1 cellular context compared by ENCODE assay signal in the genomic region with DNA sequence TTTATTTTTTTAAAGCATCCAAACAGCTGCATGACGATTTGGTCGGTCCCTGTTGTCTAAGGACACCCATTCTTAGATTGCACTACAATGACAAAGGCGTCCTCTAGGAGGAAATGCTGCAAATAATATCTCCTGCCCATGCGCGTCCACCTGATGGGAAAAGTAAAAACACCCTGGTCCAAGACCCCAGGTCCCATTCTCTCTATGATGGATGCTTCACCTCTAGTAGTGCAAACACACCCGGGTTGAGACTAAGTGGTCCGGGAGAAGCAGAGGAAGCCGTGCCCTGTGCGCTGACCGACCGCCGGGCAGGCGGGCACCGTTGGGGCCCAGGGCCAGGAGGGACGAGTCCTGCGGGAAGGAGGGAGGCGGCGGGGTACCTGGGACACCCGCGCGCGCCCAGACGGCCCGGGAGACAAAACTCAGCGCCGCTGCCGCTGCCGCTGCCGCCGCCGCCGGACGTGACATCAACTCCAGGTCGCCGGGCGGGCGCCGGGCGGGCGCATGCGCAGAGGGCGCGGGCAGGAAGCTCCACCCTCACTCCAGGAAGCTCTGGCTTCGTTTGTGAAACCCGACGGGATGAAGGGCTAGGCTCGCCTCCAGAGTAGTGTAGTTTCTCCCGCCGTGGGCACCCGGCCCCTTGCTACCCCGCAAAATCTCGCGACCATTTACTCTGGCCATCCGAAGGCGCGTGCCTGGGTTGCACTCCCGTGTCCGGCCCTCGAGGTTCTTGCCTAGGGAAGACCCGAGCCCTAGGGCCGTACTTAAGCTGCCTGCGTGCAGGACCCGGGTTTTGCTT.
TF ChIP-seq lines count a peak whose summit lies in the region.

A gene (minus strand): TSS at position 462 of the 799 bp plus-strand sequence. CDS start 1,639 bp downstream, outside the sequence.

TF ChIP-seq in K562, 482 proteins besides CTCF, POLR2A, EP300 and RAD21 (continued from another document and continues in another):
- TF ChIP-seq, protein P1, sequence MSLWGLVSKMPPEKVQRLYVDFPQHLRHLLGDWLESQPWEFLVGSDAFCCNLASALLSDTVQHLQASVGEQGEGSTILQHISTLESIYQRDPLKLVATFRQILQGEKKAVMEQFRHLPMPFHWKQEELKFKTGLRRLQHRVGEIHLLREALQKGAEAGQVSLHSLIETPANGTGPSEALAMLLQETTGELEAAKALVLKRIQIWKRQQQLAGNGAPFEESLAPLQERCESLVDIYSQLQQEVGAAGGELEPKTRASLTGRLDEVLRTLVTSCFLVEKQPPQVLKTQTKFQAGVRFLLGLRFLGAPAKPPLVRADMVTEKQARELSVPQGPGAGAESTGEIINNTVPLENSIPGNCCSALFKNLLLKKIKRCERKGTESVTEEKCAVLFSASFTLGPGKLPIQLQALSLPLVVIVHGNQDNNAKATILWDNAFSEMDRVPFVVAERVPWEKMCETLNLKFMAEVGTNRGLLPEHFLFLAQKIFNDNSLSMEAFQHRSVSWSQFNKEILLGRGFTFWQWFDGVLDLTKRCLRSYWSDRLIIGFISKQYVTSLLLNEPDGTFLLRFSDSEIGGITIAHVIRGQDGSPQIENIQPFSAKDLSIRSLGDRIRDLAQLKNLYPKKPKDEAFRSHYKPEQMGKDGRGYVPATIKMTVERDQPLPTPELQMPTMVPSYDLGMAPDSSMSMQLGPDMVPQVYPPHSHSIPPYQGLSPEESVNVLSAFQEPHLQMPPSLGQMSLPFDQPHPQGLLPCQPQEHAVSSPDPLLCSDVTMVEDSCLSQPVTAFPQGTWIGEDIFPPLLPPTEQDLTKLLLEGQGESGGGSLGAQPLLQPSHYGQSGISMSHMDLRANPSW (CRISPR knock-in tag; IDR thresholded peaks at IDR 0.05), result no peak
- TF ChIP-seq, protein P2, sequence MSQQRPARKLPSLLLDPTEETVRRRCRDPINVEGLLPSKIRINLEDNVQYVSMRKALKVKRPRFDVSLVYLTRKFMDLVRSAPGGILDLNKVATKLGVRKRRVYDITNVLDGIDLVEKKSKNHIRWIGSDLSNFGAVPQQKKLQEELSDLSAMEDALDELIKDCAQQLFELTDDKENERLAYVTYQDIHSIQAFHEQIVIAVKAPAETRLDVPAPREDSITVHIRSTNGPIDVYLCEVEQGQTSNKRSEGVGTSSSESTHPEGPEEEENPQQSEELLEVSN (IDR thresholded peaks at IDR 0.05; ENCODE audit: borderline replicate concordance in 1 of 2, extremely low read depth in 1 of 2, insufficient read depth in 1 of 2, insufficient read length in 1 of 2, low read depth in 1 of 2, low read length in 1 of 2, poor library complexity in 1 of 2, severe bottlenecking in 1 of 2), result peak; percentile 82 to 90
- TF ChIP-seq SNIP1 (IDR thresholded peaks at IDR 0.05; ENCODE audit: low read depth) (peak; percentile 72; the same call in 1 of the 2 replicates), SMARCE1 (IDR thresholded peaks at IDR 0.05) (peak; percentile 13; the same call in 1 of the 2 replicates), CREB1 (IDR thresholded peaks at IDR 0.05) (peak; percentile 88), CREB1 (CRISPR knock-in tag; IDR thresholded peaks at IDR 0.05) (peak; percentile 78), FOXK2 (conservative IDR thresholded peaks at IDR 0.05 in 1 of 2, IDR thresholded peaks at IDR 0.05 in 1 of 2; ENCODE audit: low read depth in 2 of 2) (peak; percentile 73 to 82; a peak in 3 of 4 replicates), TAF1 (IDR thresholded peaks at IDR 0.05; ENCODE audit: control insufficient read depth, extremely low read depth, insufficient read depth, low read length, severe bottlenecking) (peak; percentile 83), SRF (CRISPR knock-in tag; IDR thresholded peaks at IDR 0.05) (peak in 1 of 2 experiments; percentile 45; a peak in 1 of 4 replicates), PRPF4 (IDR thresholded peaks at IDR 0.05; ENCODE audit: insufficient read depth, low read depth, low read length, poor library complexity, severe bottlenecking) (no peak), HDAC2 (IDR thresholded peaks at IDR 0.05) (peak; percentile 32), C11orf30 (IDR thresholded peaks at IDR 0.05; ENCODE audit: low read depth) (peak; percentile 61), RBFOX2 (IDR thresholded peaks at IDR 0.05; ENCODE audit: low read depth, low read length) (peak; percentile 96), ZNF324 (CRISPR knock-in tag; IDR thresholded peaks at IDR 0.05) (peak; percentile 46; the same call in 1 of the 2 replicates), NFATC3 (IDR thresholded peaks at IDR 0.05) (peak; percentile 47; the same call in 1 of the 2 replicates), HIVEP1 (CRISPR knock-in tag; IDR thresholded peaks at IDR 0.05) (peak; percentile 33; the same call in 1 of the 2 replicates), KLF6 (CRISPR knock-in tag; IDR thresholded peaks at IDR 0.05; ENCODE audit: borderline replicate concordance) (no peak), CAMTA2 (CRISPR knock-in tag; conservative IDR thresholded peaks at IDR 0.05) (no peak), TAF9B (IDR thresholded peaks at IDR 0.05; ENCODE audit: partially characterized antibody) (peak; percentile 42), ZNF57 (CRISPR knock-in tag; IDR thresholded peaks at IDR 0.05) (no peak), SUPT5H (IDR thresholded peaks at IDR 0.05) (peak; percentile 90), PTBP1 (IDR thresholded peaks at IDR 0.05; ENCODE audit: low read depth, low read length) (no peak), ETS2 (tag; IDR thresholded peaks at IDR 0.05; ENCODE audit: borderline replicate concordance, poor library complexity, severe bottlenecking) (no peak), KLF16 (IDR thresholded peaks at IDR 0.05) (no peak), CBFA2T3 (IDR thresholded peaks at IDR 0.05) (peak; percentile 8; the same call in 1 of the 2 replicates), ZNF384 (IDR thresholded peaks at IDR 0.05; ENCODE audit: low read depth, low read length) (0 out of 2 replicates have a peak, but pooled peaks have one; percentile 29), NFRKB (IDR thresholded peaks at IDR 0.05; ENCODE audit: low read depth) (peak; percentile 60), NCOR1 (IDR thresholded peaks at IDR 0.05) (peak; percentile 27; the same call in 1 of the 2 replicates), ARHGAP35 (IDR thresholded peaks at IDR 0.05; ENCODE audit: partially characterized antibody) (no peak)
- TF ChIP-seq, protein P3, sequence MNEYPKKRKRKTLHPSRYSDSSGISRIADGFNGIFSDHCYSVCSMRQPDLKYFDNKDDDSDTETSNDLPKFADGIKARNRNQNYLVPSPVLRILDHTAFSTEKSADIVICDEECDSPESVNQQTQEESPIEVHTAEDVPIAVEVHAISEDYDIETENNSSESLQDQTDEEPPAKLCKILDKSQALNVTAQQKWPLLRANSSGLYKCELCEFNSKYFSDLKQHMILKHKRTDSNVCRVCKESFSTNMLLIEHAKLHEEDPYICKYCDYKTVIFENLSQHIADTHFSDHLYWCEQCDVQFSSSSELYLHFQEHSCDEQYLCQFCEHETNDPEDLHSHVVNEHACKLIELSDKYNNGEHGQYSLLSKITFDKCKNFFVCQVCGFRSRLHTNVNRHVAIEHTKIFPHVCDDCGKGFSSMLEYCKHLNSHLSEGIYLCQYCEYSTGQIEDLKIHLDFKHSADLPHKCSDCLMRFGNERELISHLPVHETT (CRISPR knock-in tag; conservative IDR thresholded peaks at IDR 0.05 in 1 of 2, IDR thresholded peaks at IDR 0.05 in 1 of 2), result peak in 1 of 2 experiments; percentile 61; a peak in 2 of 4 replicates
- TF ChIP-seq, protein P4, sequence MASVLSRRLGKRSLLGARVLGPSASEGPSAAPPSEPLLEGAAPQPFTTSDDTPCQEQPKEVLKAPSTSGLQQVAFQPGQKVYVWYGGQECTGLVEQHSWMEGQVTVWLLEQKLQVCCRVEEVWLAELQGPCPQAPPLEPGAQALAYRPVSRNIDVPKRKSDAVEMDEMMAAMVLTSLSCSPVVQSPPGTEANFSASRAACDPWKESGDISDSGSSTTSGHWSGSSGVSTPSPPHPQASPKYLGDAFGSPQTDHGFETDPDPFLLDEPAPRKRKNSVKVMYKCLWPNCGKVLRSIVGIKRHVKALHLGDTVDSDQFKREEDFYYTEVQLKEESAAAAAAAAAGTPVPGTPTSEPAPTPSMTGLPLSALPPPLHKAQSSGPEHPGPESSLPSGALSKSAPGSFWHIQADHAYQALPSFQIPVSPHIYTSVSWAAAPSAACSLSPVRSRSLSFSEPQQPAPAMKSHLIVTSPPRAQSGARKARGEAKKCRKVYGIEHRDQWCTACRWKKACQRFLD (CRISPR knock-in tag; IDR thresholded peaks at IDR 0.05), result no peak
- TF ChIP-seq, protein P5, sequence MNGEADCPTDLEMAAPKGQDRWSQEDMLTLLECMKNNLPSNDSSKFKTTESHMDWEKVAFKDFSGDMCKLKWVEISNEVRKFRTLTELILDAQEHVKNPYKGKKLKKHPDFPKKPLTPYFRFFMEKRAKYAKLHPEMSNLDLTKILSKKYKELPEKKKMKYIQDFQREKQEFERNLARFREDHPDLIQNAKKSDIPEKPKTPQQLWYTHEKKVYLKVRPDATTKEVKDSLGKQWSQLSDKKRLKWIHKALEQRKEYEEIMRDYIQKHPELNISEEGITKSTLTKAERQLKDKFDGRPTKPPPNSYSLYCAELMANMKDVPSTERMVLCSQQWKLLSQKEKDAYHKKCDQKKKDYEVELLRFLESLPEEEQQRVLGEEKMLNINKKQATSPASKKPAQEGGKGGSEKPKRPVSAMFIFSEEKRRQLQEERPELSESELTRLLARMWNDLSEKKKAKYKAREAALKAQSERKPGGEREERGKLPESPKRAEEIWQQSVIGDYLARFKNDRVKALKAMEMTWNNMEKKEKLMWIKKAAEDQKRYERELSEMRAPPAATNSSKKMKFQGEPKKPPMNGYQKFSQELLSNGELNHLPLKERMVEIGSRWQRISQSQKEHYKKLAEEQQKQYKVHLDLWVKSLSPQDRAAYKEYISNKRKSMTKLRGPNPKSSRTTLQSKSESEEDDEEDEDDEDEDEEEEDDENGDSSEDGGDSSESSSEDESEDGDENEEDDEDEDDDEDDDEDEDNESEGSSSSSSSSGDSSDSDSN (IDR thresholded peaks at IDR 0.05; ENCODE audit: borderline replicate concordance in 1 of 2, low read depth in 2 of 2, low read length in 2 of 2), result peak in 1 of 2 experiments; percentile 45; a peak in 2 of 4 replicates
- TF ChIP-seq, protein P6, sequence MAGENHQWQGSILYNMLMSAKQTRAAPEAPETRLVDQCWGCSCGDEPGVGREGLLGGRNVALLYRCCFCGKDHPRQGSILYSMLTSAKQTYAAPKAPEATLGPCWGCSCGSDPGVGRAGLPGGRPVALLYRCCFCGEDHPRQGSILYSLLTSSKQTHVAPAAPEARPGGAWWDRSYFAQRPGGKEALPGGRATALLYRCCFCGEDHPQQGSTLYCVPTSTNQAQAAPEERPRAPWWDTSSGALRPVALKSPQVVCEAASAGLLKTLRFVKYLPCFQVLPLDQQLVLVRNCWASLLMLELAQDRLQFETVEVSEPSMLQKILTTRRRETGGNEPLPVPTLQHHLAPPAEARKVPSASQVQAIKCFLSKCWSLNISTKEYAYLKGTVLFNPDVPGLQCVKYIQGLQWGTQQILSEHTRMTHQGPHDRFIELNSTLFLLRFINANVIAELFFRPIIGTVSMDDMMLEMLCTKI (IDR thresholded peaks at IDR 0.05; ENCODE audit: partially characterized antibody), result no peak
- TF ChIP-seq, protein P7, sequence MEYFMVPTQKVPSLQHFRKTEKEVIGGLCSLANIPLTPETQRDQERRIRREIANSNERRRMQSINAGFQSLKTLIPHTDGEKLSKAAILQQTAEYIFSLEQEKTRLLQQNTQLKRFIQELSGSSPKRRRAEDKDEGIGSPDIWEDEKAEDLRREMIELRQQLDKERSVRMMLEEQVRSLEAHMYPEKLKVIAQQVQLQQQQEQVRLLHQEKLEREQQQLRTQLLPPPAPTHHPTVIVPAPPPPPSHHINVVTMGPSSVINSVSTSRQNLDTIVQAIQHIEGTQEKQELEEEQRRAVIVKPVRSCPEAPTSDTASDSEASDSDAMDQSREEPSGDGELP (CRISPR knock-in tag; IDR thresholded peaks at IDR 0.05; ENCODE audit: borderline replicate concordance), result peak; percentile 72; the same call in 1 of the 2 replicates
- TF ChIP-seq, protein P8, sequence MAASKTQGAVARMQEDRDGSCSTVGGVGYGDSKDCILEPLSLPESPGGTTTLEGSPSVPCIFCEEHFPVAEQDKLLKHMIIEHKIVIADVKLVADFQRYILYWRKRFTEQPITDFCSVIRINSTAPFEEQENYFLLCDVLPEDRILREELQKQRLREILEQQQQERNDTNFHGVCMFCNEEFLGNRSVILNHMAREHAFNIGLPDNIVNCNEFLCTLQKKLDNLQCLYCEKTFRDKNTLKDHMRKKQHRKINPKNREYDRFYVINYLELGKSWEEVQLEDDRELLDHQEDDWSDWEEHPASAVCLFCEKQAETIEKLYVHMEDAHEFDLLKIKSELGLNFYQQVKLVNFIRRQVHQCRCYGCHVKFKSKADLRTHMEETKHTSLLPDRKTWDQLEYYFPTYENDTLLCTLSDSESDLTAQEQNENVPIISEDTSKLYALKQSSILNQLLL (CRISPR knock-in tag; IDR thresholded peaks at IDR 0.05; ENCODE audit: borderline replicate concordance), result no peak
- TF ChIP-seq, protein P9, sequence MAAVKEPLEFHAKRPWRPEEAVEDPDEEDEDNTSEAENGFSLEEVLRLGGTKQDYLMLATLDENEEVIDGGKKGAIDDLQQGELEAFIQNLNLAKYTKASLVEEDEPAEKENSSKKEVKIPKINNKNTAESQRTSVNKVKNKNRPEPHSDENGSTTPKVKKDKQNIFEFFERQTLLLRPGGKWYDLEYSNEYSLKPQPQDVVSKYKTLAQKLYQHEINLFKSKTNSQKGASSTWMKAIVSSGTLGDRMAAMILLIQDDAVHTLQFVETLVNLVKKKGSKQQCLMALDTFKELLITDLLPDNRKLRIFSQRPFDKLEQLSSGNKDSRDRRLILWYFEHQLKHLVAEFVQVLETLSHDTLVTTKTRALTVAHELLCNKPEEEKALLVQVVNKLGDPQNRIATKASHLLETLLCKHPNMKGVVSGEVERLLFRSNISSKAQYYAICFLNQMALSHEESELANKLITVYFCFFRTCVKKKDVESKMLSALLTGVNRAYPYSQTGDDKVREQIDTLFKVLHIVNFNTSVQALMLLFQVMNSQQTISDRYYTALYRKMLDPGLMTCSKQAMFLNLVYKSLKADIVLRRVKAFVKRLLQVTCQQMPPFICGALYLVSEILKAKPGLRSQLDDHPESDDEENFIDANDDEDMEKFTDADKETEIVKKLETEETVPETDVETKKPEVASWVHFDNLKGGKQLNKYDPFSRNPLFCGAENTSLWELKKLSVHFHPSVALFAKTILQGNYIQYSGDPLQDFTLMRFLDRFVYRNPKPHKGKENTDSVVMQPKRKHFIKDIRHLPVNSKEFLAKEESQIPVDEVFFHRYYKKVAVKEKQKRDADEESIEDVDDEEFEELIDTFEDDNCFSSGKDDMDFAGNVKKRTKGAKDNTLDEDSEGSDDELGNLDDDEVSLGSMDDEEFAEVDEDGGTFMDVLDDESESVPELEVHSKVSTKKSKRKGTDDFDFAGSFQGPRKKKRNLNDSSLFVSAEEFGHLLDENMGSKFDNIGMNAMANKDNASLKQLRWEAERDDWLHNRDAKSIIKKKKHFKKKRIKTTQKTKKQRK (IDR thresholded peaks at IDR 0.05; ENCODE audit: borderline replicate concordance, low read depth, low read length), result no peak
- TF ChIP-seq, protein P10, sequence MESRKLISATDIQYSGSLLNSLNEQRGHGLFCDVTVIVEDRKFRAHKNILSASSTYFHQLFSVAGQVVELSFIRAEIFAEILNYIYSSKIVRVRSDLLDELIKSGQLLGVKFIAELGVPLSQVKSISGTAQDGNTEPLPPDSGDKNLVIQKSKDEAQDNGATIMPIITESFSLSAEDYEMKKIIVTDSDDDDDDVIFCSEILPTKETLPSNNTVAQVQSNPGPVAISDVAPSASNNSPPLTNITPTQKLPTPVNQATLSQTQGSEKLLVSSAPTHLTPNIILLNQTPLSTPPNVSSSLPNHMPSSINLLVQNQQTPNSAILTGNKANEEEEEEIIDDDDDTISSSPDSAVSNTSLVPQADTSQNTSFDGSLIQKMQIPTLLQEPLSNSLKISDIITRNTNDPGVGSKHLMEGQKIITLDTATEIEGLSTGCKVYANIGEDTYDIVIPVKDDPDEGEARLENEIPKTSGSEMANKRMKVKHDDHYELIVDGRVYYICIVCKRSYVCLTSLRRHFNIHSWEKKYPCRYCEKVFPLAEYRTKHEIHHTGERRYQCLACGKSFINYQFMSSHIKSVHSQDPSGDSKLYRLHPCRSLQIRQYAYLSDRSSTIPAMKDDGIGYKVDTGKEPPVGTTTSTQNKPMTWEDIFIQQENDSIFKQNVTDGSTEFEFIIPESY (CRISPR knock-in tag; IDR thresholded peaks at IDR 0.05), result no peak
